In genomic region chr10:7593905-7594304, GRCh38 we compare ENCODE assay signal across 1 cellular context.
TF ChIP-seq lines count a peak whose summit lies in the region.

No MANE protein-coding gene starts in this region.

TF ChIP-seq in H1, 55 proteins besides CTCF, POLR2A, EP300 and RAD21:
- TF ChIP-seq GTF2F1 (IDR thresholded peaks at IDR 0.05; ENCODE audit: borderline replicate concordance, low read depth, low read length) (no peak), RBBP5 (IDR thresholded peaks at IDR 0.05; ENCODE audit: borderline replicate concordance, low read depth, low read length) (no peak), YY1 (IDR thresholded peaks at IDR 0.05; ENCODE audit: low read depth, low read length) (no peak), CTBP2 (IDR thresholded peaks at IDR 0.05; ENCODE audit: borderline replicate concordance, insufficient read depth, insufficient read length, low read length) (no peak), TCF12 (IDR thresholded peaks at IDR 0.05; ENCODE audit: low read depth, low read length) (no peak), EGR1 (IDR thresholded peaks at IDR 0.05; ENCODE audit: borderline replicate concordance, low read depth, low read length) (no peak)
- TF ChIP-seq, protein P1, sequence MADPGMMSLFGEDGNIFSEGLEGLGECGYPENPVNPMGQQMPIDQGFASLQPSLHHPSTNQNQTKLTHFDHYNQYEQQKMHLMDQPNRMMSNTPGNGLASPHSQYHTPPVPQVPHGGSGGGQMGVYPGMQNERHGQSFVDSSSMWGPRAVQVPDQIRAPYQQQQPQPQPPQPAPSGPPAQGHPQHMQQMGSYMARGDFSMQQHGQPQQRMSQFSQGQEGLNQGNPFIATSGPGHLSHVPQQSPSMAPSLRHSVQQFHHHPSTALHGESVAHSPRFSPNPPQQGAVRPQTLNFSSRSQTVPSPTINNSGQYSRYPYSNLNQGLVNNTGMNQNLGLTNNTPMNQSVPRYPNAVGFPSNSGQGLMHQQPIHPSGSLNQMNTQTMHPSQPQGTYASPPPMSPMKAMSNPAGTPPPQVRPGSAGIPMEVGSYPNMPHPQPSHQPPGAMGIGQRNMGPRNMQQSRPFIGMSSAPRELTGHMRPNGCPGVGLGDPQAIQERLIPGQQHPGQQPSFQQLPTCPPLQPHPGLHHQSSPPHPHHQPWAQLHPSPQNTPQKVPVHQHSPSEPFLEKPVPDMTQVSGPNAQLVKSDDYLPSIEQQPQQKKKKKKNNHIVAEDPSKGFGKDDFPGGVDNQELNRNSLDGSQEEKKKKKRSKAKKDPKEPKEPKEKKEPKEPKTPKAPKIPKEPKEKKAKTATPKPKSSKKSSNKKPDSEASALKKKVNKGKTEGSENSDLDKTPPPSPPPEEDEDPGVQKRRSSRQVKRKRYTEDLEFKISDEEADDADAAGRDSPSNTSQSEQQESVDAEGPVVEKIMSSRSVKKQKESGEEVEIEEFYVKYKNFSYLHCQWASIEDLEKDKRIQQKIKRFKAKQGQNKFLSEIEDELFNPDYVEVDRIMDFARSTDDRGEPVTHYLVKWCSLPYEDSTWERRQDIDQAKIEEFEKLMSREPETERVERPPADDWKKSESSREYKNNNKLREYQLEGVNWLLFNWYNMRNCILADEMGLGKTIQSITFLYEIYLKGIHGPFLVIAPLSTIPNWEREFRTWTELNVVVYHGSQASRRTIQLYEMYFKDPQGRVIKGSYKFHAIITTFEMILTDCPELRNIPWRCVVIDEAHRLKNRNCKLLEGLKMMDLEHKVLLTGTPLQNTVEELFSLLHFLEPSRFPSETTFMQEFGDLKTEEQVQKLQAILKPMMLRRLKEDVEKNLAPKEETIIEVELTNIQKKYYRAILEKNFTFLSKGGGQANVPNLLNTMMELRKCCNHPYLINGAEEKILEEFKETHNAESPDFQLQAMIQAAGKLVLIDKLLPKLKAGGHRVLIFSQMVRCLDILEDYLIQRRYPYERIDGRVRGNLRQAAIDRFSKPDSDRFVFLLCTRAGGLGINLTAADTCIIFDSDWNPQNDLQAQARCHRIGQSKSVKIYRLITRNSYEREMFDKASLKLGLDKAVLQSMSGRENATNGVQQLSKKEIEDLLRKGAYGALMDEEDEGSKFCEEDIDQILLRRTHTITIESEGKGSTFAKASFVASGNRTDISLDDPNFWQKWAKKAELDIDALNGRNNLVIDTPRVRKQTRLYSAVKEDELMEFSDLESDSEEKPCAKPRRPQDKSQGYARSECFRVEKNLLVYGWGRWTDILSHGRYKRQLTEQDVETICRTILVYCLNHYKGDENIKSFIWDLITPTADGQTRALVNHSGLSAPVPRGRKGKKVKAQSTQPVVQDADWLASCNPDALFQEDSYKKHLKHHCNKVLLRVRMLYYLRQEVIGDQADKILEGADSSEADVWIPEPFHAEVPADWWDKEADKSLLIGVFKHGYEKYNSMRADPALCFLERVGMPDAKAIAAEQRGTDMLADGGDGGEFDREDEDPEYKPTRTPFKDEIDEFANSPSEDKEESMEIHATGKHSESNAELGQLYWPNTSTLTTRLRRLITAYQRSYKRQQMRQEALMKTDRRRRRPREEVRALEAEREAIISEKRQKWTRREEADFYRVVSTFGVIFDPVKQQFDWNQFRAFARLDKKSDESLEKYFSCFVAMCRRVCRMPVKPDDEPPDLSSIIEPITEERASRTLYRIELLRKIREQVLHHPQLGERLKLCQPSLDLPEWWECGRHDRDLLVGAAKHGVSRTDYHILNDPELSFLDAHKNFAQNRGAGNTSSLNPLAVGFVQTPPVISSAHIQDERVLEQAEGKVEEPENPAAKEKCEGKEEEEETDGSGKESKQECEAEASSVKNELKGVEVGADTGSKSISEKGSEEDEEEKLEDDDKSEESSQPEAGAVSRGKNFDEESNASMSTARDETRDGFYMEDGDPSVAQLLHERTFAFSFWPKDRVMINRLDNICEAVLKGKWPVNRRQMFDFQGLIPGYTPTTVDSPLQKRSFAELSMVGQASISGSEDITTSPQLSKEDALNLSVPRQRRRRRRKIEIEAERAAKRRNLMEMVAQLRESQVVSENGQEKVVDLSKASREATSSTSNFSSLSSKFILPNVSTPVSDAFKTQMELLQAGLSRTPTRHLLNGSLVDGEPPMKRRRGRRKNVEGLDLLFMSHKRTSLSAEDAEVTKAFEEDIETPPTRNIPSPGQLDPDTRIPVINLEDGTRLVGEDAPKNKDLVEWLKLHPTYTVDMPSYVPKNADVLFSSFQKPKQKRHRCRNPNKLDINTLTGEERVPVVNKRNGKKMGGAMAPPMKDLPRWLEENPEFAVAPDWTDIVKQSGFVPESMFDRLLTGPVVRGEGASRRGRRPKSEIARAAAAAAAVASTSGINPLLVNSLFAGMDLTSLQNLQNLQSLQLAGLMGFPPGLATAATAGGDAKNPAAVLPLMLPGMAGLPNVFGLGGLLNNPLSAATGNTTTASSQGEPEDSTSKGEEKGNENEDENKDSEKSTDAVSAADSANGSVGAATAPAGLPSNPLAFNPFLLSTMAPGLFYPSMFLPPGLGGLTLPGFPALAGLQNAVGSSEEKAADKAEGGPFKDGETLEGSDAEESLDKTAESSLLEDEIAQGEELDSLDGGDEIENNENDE (IDR thresholded peaks at IDR 0.05; ENCODE audit: insufficient replicate concordance, low read length): no peak
- TF ChIP-seq, protein P2, sequence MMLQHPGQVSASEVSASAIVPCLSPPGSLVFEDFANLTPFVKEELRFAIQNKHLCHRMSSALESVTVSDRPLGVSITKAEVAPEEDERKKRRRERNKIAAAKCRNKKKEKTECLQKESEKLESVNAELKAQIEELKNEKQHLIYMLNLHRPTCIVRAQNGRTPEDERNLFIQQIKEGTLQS (IDR thresholded peaks at IDR 0.05; ENCODE audit: insufficient read depth, low read depth, low read length): no peak
